34 cellular contexts compared by ENCODE assay signal in the genomic region with DNA sequence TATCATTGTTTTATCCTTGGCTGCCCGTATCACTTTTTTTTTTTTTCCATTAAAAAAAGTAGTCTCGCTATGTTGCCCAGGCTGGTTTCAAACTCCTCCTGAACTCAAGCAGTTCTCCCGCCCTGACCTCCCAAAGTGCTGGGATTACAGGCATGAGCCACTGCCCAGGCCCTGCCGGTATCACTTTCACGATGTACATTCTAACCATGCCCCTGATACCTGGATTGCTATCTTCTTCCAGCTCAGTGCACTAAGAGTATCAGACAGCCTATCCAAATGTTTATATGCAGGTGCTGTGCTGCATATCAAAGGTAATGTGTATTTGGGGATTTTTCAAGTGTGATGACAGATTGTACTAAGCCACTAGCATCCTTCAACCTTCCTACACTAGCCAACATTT. TPM values are rescaled to one million over a fixed set of nuclear protein-coding genes. Genes with fewer than 3 reads are reported as not detected.
"Had no signal": no experiment of that assay in that cellular context is flagged by ENCODE, and none has a peak within 500 bp of the region (broad histone marks: within the 10 kb centered on the region; RNA-seq: fewer than 3 reads in every experiment).

No MANE protein-coding gene starts in this region.

- DNase-seq: activated CD4-positive, alpha-beta T cell treated with anti-CD3 and anti-CD28 coated beads, Interleukin-2, amount 10 ng/mL, durations not matched to agents 24 days and 14 days; activated CD4-positive, alpha-beta T cell treated with anti-CD3 and anti-CD28 coated beads, Interleukin-2, amount 50 U/mL, for 4 hours; activated CD8-positive, alpha-beta T cell treated with anti-CD3 and anti-CD28 coated beads for 36 hours; activated effector memory CD4-positive, alpha-beta T cell treated with anti-CD3 and anti-CD28 coated beads, Interleukin-2, amount 50 U/mL, for 16 hours; activated naive CD4-positive, alpha-beta T cell; activated naive CD4-positive, alpha-beta T cell treated with anti-CD3 and anti-CD28 coated beads, Interleukin-2, amount 50 U/mL, for 16 hours; activated naive CD8-positive, alpha-beta T cell treated with anti-CD3 and anti-CD28 coated beads, Interleukin-2, amount 10 ng/mL, durations not matched to agents 7 days and 5 days; activated T-cell treated with anti-CD3 and anti-CD28 coated beads, Interleukin-2, amount 50 U/mL, for 1 hour; activated T-cell treated with anti-CD3 and anti-CD28 coated beads, Interleukin-2, amount 50 U/mL, for 72 hours; amygdala; MM.1S; MV-4-11; NCI-H1092 treated with DMSO at 0.1 percent for 48 hours; NCI-H1417; NCI-H146; NCI-H187; NCI-H2029 treated with DMSO at 0.1 percent for 48 hours; NCI-H2107; NCI-H345; NCI-H524 treated with DMSO at 0.1 percent for 48 hours; PC-9; SHP77; SJCRH30; T1000; WERI-Rb-1 had no signal

- ATAC-seq: activated CD8-positive, alpha-beta T cell treated with anti-CD3 and anti-CD28 coated beads for 36 hours; activated T-cell treated with anti-CD3 and anti-CD28 coated beads, Interleukin-2, amount 50 U/mL, for 72 hours; activated T-helper 17 cell treated with anti-CD3 and anti-CD28 coated beads, Interleukin-2, amount 50 U/mL, for 72 hours had no signal

RNA-seq across cellular contexts. Expression of a gene that starts 21.2 kb away (rescaled TPM):
- total RNA-seq: activated CD4-positive, alpha-beta T cell treated with anti-CD3 and anti-CD28 coated beads, Interleukin-2, amount 10 ng/mL, durations not matched to agents 24 days and 14 days; activated CD8-positive, alpha-beta memory T cell treated with anti-CD3 and anti-CD28 coated beads for 36 hours; activated CD8-positive, alpha-beta T cell treated with anti-CD3 and anti-CD28 coated beads for 36 hours; activated naive CD8-positive, alpha-beta T cell treated with anti-CD3 and anti-CD28 coated beads, Interleukin-2, amount 10 ng/mL, durations not matched to agents 7 days and 5 days; activated T-cell treated with anti-CD3 and anti-CD28 coated beads, Interleukin-2, amount 50 U/mL, for 72 hours; activated T-helper 17 cell treated with anti-CD3 and anti-CD28 coated beads, Interleukin-2, amount 50 U/mL, for 72 hours; ascending aorta; cardiac muscle cell; LHCN-M2; NCI-H460; OCI-LY7; PC-9; SJCRH30; T-helper 1 cell treated with Interleukin-12 subunit alpha and Interleukin-12 subunit beta and Interleukin-4 antibody, amounts not matched to agents 30 ng/mL and 1 ng/mL, for 36 hours; T-helper 2 cell treated with Interferon-gamma antibody and Interleukin-4, amounts not matched to agents 100 ng/mL and 5 ng/mL, for 36 hours had no signal
